ENCODE assay signal across 17 cellular contexts in genomic region chr16:64370112-64370511, GRCh38.
DNase-seq lines count a peak whose midpoint lies in the region; ATAC-seq and TF ChIP-seq lines count a peak whose summit lies in the region.
"Had no signal": no experiment of that assay in that cellular context is flagged by ENCODE, and none has a peak within 500 bp of the region (broad histone marks: within the 10 kb centered on the region; RNA-seq: fewer than 3 reads in every experiment).

No MANE protein-coding gene starts in this region.

- no peak overlapping the region for H3K4me3 Mint-ChIP-seq in stimulated activated naive B cell treated with anti-CD40 and anti-IgM and Interleukin-4, amounts not matched to agents 10 μg/mL and 1 μg/mL and 100 μg/mL, for 72 hours
- H3K4me3 Mint-ChIP-seq: B cell; CD4-positive, alpha-beta T cell; H9 had no signal

- H3K27ac ChIP-seq in right cardiac atrium (ENCODE audit: low read length) (no peak overlapping the region), thyroid gland (no peak overlapping the region)

- no peaks in the 10 kb centered on the region for H3K9me3 ChIP-seq in right cardiac atrium (ENCODE audit: control insufficient read depth, low read length)
- no peaks in the 10 kb centered on the region for H3K9me3 ChIP-seq in thyroid gland

- no peak for TF ChIP-seq CTCF in thyroid gland (IDR thresholded peaks at IDR 0.05)

- intact Hi-C loops in Right ventricle myocardium superior (cut with DNase I) = no loop called here
- intact Hi-C loops in right cardiac atrium (cut with DNase I) = no loop called here
- intact Hi-C loops in thyroid gland (cut with DNase I) = no loop called here

- H3K36me3 Mint-ChIP-seq in stimulated activated naive B cell treated with anti-CD40 and anti-IgM and Interleukin-4, amounts not matched to agents 10 μg/mL and 1 μg/mL and 100 μg/mL, for 72 hours = no peaks in the 10 kb centered on the region

- H3K4me3 ChIP-seq in right cardiac atrium (ENCODE audit: low read length) = no peak overlapping the region
- H3K4me3 ChIP-seq in thyroid gland (replicated peaks in 1 of 3) = no peak overlapping the region

- no peaks in the 10 kb centered on the region for H3K27me3 ChIP-seq in right cardiac atrium (ENCODE audit: control insufficient read depth, insufficient read depth)
- H3K27me3 ChIP-seq in thyroid gland = no peaks in the 10 kb centered on the region

- DNase-seq in Right ventricle myocardium superior (no peak), right cardiac atrium (no peak), M059J (ENCODE audit: low read depth) (peak; percentile 52), RPMI8226 (peak; percentile 12), thyroid gland (peak; percentile 16 to 19), T-helper 1 cell (no peak)
- DNase-seq in stimulated activated naive B cell treated with anti-CD40 and anti-IgM and Interleukin-4, amounts not matched to agents 10 μg/mL and 1 μg/mL and 100 μg/mL, for 72 hours = no peak
- DNase-seq: C1 segment of cervical spinal cord; Calu3; CD4-positive, alpha-beta T cell; DMS153; DMS79 treated with DMSO at 0.1 percent for 48 hours; EL; GDM1; GOT3; H9 had no signal

- 22% methylated on average over 1 of the region's 1 CpG for WGBS in right cardiac atrium
- WGBS in thyroid gland, 2 donors = 0 to 11% methylated on average over 1 of the region's 1 CpG

- H3K36me3 ChIP-seq in thyroid gland = no peaks in the 10 kb centered on the region

- no peaks in the 10 kb centered on the region for H3K27me3 Mint-ChIP-seq in stimulated activated naive B cell treated with anti-CD40 and anti-IgM and Interleukin-4, amounts not matched to agents 10 μg/mL and 1 μg/mL and 100 μg/mL, for 72 hours
- H3K27me3 Mint-ChIP-seq: B cell; CD4-positive, alpha-beta T cell had no signal

- ATAC-seq in Right ventricle myocardium superior (ENCODE audit: poor library complexity) = peak; percentile 49
- no peak for ATAC-seq in right cardiac atrium
- no peak for ATAC-seq in stimulated activated naive B cell treated with anti-CD40 and anti-IgM and Interleukin-4, amounts not matched to agents 10 μg/mL and 1 μg/mL and 100 μg/mL, for 72 hours (replicated peaks)

- no peaks in the 10 kb centered on the region for H3K4me1 ChIP-seq in right cardiac atrium (ENCODE audit: control insufficient read depth, insufficient read depth, low read length)
- peaks cover 3 to 13% of the 10 kb centered on the region in 2 donors for H3K4me1 ChIP-seq in thyroid gland

- TF ChIP-seq POLR2A in thyroid gland (IDR thresholded peaks at IDR 0.05) = no peak

- no peaks in the 10 kb centered on the region for H3K9me3 Mint-ChIP-seq in stimulated activated naive B cell treated with anti-CD40 and anti-IgM and Interleukin-4, amounts not matched to agents 10 μg/mL and 1 μg/mL and 100 μg/mL, for 72 hours
- H3K9me3 Mint-ChIP-seq: H9 had no signal

- H3K4me1 Mint-ChIP-seq in stimulated activated naive B cell treated with anti-CD40 and anti-IgM and Interleukin-4, amounts not matched to agents 10 μg/mL and 1 μg/mL and 100 μg/mL, for 72 hours = no peaks in the 10 kb centered on the region
- H3K4me1 Mint-ChIP-seq: B cell, H9 had no signal

- no peak overlapping the region for H3K27ac Mint-ChIP-seq in stimulated activated naive B cell treated with anti-CD40 and anti-IgM and Interleukin-4, amounts not matched to agents 10 μg/mL and 1 μg/mL and 100 μg/mL, for 72 hours
- H3K27ac Mint-ChIP-seq: B cell; CD4-positive, alpha-beta T cell; H9 had no signal

Comparison
In these comparisons a context has a peak if more than half of its experiments do, and no peak if none do; other contexts are left out.
1. DNase-seq: peak in M059J (single experiment), RPMI8226 (single experiment) and thyroid gland (2 of 2); none in Right ventricle myocardium superior (single experiment), right cardiac atrium (0 of 3), T-helper 1 cell (0 of 5) and stimulated activated naive B cell treated with anti-CD40 and anti-IgM and Interleukin-4, amounts not matched to agents 10 μg/mL and 1 μg/mL and 100 μg/mL, for 72 hours (single experiment).